Comparison of ENCODE assay signal across 8 cellular contexts in genomic region chr19:37770985-37771384, GRCh38.
"Had no signal": no experiment of that assay in that cellular context is flagged by ENCODE, and none has a peak within 500 bp of the region (broad histone marks: within the 10 kb centered on the region; RNA-seq: fewer than 3 reads in every experiment).

No MANE protein-coding gene starts in this region.

- ATAC-seq: GM12878 had no signal

- DNase-seq: GDM1, GF-D8 had no signal

- H3K4me3 ChIP-seq: GM12878 had no signal

- FAIRE-seq: G401.6, GM12878, GM12891, GM12892, GM18507, GM19239 had no signal
